Comparison of ENCODE assay signal across 1 cellular context in the genomic region with DNA sequence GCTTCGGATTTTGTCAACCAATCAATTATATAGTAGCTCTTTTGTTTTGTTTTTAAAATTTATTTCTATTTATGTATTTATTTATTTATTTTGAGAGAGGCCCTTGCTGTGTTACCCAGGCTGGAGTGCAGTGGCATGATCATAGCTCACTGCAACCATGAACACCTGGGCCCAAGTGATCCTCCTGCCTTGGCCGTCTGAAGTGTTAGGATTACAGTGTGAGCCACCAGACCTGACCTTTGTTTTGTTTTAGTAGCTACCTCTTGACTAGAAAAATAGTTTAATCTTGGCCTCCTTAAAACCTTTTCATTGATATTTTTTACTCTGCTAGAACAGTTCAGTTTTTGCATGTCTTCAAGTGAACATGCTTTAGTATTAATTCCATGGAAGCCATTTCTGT.
TF ChIP-seq lines count a peak whose summit lies in the region.

No MANE protein-coding gene starts in this region.

TF ChIP-seq in GM23338, 12 proteins besides CTCF, POLR2A, EP300 and RAD21 (continued from another document):
- TF ChIP-seq, protein P1, sequence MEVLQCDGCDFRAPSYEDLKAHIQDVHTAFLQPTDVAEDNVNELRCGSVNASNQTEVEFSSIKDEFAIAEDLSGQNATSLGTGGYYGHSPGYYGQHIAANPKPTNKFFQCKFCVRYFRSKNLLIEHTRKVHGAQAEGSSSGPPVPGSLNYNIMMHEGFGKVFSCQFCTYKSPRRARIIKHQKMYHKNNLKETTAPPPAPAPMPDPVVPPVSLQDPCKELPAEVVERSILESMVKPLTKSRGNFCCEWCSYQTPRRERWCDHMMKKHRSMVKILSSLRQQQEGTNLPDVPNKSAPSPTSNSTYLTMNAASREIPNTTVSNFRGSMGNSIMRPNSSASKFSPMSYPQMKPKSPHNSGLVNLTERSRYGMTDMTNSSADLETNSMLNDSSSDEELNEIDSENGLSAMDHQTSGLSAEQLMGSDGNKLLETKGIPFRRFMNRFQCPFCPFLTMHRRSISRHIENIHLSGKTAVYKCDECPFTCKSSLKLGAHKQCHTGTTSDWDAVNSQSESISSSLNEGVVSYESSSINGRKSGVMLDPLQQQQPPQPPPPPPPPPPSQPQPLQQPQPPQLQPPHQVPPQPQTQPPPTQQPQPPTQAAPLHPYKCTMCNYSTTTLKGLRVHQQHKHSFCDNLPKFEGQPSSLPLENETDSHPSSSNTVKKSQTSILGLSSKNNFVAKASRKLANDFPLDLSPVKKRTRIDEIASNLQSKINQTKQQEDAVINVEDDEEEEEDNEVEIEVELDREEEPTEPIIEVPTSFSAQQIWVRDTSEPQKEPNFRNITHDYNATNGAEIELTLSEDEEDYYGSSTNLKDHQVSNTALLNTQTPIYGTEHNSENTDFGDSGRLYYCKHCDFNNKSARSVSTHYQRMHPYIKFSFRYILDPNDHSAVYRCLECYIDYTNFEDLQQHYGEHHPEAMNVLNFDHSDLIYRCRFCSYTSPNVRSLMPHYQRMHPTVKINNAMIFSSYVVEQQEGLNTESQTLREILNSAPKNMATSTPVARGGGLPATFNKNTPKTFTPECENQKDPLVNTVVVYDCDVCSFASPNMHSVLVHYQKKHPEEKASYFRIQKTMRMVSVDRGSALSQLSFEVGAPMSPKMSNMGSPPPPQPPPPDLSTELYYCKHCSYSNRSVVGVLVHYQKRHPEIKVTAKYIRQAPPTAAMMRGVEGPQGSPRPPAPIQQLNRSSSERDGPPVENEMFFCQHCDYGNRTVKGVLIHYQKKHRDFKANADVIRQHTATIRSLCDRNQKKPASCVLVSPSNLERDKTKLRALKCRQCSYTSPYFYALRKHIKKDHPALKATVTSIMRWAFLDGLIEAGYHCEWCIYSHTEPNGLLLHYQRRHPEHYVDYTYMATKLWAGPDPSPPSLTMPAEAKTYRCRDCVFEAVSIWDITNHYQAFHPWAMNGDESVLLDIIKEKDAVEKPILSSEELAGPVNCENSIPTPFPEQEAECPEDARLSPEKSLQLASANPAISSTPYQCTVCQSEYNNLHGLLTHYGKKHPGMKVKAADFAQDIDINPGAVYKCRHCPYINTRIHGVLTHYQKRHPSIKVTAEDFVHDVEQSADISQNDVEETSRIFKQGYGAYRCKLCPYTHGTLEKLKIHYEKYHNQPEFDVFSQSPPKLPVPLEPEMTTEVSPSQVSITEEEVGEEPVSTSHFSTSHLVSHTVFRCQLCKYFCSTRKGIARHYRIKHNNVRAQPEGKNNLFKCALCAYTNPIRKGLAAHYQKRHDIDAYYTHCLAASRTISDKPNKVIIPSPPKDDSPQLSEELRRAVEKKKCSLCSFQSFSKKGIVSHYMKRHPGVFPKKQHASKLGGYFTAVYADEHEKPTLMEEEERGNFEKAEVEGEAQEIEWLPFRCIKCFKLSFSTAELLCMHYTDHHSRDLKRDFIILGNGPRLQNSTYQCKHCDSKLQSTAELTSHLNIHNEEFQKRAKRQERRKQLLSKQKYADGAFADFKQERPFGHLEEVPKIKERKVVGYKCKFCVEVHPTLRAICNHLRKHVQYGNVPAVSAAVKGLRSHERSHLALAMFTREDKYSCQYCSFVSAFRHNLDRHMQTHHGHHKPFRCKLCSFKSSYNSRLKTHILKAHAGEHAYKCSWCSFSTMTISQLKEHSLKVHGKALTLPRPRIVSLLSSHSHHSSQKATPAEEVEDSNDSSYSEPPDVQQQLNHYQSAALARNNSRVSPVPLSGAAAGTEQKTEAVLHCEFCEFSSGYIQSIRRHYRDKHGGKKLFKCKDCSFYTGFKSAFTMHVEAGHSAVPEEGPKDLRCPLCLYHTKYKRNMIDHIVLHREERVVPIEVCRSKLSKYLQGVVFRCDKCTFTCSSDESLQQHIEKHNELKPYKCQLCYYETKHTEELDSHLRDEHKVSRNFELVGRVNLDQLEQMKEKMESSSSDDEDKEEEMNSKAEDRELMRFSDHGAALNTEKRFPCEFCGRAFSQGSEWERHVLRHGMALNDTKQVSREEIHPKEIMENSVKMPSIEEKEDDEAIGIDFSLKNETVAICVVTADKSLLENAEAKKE (CRISPR knock-in tag; IDR thresholded peaks at IDR 0.05) = no peak
